In the genomic region with DNA sequence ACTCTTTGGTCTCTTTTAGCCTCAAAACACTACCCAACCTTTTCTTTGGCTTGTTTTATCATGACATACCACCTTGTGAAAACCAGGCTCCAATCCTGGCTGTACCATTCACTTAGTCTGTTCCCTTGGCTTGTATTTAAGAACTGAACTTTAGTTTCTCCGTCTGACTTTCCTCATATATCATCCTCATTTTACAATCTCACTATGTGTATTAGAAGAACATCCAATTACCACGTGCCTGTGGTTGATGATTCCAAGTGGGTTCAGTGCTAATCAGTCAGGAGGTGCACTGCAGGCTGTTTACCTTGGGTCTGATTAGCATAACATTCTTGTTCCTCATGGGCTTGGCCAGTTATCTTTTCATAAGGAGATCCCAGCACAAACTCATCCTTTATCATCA, we compare ENCODE assay signal across 1 cellular context.
TF ChIP-seq lines count a peak whose summit lies in the region.

No MANE protein-coding gene starts in this region.

TF ChIP-seq in HCT116, 20 proteins besides CTCF, POLR2A, EP300 and RAD21:
- TF ChIP-seq ZFX (IDR thresholded peaks at IDR 0.05) (no peak), MAX (IDR thresholded peaks at IDR 0.05) (no peak), EGR1 (IDR thresholded peaks at IDR 0.05; ENCODE audit: low read depth) (no peak), CBX3 (IDR thresholded peaks at IDR 0.05; ENCODE audit: low read depth) (no peak), ELF1 (IDR thresholded peaks at IDR 0.05; ENCODE audit: borderline replicate concordance, low read depth) (no peak)
